ENCODE assay signal across 26 cellular contexts in genomic region chr1:70288171-70288570, GRCh38.
"Had no signal": no experiment of that assay in that cellular context is flagged by ENCODE, and none has a peak within 500 bp of the region (broad histone marks: within the 10 kb centered on the region; RNA-seq: fewer than 3 reads in every experiment).

No MANE protein-coding gene starts in this region.

- H3K4me1 Mint-ChIP-seq: immature natural killer cell; mesothelial cell of epicardium; neural progenitor cell; stimulated activated naive CD8-positive, alpha-beta T cell treated with anti-CD3 and anti-CD28 coated beads, Interleukin-15, amount 100 ng/mL, for 72 hours had no signal

- H3K4me3 Mint-ChIP-seq: effector memory CD8-positive, alpha-beta T cell; immature natural killer cell; mesothelial cell of epicardium; naive B cell; natural killer cell treated with Interleukin-12 subunit alpha and Interleukin-12 subunit beta and Interleukin-15 and Interleukin-18, amount 100 ng/mL, for 72 hours; neural progenitor cell; stimulated activated naive CD8-positive, alpha-beta T cell treated with anti-CD3 and anti-CD28 coated beads, Interleukin-15, amount 100 ng/mL, for 72 hours had no signal

- H3K4me3 ChIP-seq: esophagus squamous epithelium, lower lobe of right lung, mucosa of descending colon, neural progenitor cell, right lobe of liver, thyroid gland, vagina had no signal

- H3K9me3 Mint-ChIP-seq: effector memory CD8-positive, alpha-beta T cell; immature natural killer cell; mesothelial cell of epicardium; naive B cell; natural killer cell treated with Interleukin-12 subunit alpha and Interleukin-12 subunit beta and Interleukin-15 and Interleukin-18, amount 100 ng/mL, for 72 hours; neural progenitor cell; stimulated activated naive CD8-positive, alpha-beta T cell treated with anti-CD3 and anti-CD28 coated beads, Interleukin-15, amount 100 ng/mL, for 72 hours had no signal

- ATAC-seq: effector memory CD8-positive, alpha-beta T cell; left ventricle myocardium superior; lower lobe of right lung; mucosa of descending colon; natural killer cell treated with Interleukin-12 subunit alpha and Interleukin-12 subunit beta and Interleukin-15 and Interleukin-18, amount 100 ng/mL, for 72 hours; right lobe of liver; stimulated activated naive CD8-positive, alpha-beta T cell treated with anti-CD3 and anti-CD28 coated beads, Interleukin-15, amount 100 ng/mL, for 72 hours had no signal

- H3K27ac Mint-ChIP-seq: effector memory CD8-positive, alpha-beta T cell; immature natural killer cell; mesothelial cell of epicardium; natural killer cell treated with Interleukin-12 subunit alpha and Interleukin-12 subunit beta and Interleukin-15 and Interleukin-18, amount 100 ng/mL, for 72 hours; neural progenitor cell; progenitor cell of endocrine pancreas; stimulated activated naive CD8-positive, alpha-beta T cell treated with anti-CD3 and anti-CD28 coated beads, Interleukin-15, amount 100 ng/mL, for 72 hours had no signal

- H3K27me3 Mint-ChIP-seq: effector memory CD8-positive, alpha-beta T cell; naive B cell; natural killer cell treated with Interleukin-12 subunit alpha and Interleukin-12 subunit beta and Interleukin-15 and Interleukin-18, amount 100 ng/mL, for 72 hours; progenitor cell of endocrine pancreas; stimulated activated naive CD8-positive, alpha-beta T cell treated with anti-CD3 and anti-CD28 coated beads, Interleukin-15, amount 100 ng/mL, for 72 hours had no signal

- DNase-seq: cortex of kidney; effector memory CD8-positive, alpha-beta T cell; erythroblast; esophagus squamous epithelium; hypothalamus; immature natural killer cell; islet precursor cell; kidney glomerular epithelial cell; left ventricle myocardium superior; lower lobe of right lung; mesenchymal stem cell; mucosa of descending colon; naive B cell; right lobe of liver; small intestine; stimulated activated CD4-positive, alpha-beta T cell treated with anti-CD3 and anti-CD28 coated beads, Interleukin-15, amount 100 ng/mL, for 24 hours; stimulated activated CD4-positive, alpha-beta T cell treated with anti-CD3 and anti-CD28 coated beads, Interleukin-2, amount 100 ng/mL, for 48 hours; stimulated activated naive CD4-positive, alpha-beta T cell; stimulated activated naive CD8-positive, alpha-beta T cell treated with anti-CD3 and anti-CD28 coated beads, Interleukin-15, amount 100 ng/mL, for 72 hours; thyroid gland; trophoblast cell had no signal
